1 cellular context compared by ENCODE assay signal in the genomic region with DNA sequence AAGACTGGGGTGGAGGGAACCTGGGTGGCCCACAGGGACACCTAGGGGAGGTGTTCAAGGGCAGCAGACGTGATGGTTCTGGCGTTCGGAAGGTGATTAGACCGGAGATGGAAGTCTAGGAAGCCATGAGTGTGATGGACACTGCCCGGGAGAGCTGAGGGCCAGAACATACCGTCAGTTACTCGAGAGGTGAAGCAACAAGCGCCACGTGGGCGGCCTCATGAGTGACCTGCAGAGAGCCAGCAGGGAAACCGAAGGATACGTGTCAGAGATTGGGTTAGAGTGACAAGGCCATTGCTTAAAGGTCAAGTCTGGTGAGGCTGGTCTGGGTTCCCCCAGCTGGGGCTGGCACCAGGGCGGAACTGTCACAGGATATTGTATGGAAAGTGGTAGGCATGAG.
TF ChIP-seq lines count a peak whose summit lies in the region.

No MANE protein-coding gene starts in this region.

TF ChIP-seq in liver, 16 proteins besides CTCF, POLR2A, EP300 and RAD21 (continued from another document):
- TF ChIP-seq, protein P1, sequence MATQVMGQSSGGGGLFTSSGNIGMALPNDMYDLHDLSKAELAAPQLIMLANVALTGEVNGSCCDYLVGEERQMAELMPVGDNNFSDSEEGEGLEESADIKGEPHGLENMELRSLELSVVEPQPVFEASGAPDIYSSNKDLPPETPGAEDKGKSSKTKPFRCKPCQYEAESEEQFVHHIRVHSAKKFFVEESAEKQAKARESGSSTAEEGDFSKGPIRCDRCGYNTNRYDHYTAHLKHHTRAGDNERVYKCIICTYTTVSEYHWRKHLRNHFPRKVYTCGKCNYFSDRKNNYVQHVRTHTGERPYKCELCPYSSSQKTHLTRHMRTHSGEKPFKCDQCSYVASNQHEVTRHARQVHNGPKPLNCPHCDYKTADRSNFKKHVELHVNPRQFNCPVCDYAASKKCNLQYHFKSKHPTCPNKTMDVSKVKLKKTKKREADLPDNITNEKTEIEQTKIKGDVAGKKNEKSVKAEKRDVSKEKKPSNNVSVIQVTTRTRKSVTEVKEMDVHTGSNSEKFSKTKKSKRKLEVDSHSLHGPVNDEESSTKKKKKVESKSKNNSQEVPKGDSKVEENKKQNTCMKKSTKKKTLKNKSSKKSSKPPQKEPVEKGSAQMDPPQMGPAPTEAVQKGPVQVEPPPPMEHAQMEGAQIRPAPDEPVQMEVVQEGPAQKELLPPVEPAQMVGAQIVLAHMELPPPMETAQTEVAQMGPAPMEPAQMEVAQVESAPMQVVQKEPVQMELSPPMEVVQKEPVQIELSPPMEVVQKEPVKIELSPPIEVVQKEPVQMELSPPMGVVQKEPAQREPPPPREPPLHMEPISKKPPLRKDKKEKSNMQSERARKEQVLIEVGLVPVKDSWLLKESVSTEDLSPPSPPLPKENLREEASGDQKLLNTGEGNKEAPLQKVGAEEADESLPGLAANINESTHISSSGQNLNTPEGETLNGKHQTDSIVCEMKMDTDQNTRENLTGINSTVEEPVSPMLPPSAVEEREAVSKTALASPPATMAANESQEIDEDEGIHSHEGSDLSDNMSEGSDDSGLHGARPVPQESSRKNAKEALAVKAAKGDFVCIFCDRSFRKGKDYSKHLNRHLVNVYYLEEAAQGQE (IDR thresholded peaks at IDR 0.05), result peak; percentile 68
- TF ChIP-seq EGR1 (IDR thresholded peaks at IDR 0.05; ENCODE audit: low read depth in 2 of 2) (peak in 1 of 2 donors; percentile 88), FOXA2 (IDR thresholded peaks at IDR 0.05) (no peak), GABPA (IDR thresholded peaks at IDR 0.05 in 1 of 2, conservative IDR thresholded peaks at IDR 0.05 in 1 of 2) (no peak), FOXA1 (IDR thresholded peaks at IDR 0.05) (no peak), ZBTB33 (IDR thresholded peaks at IDR 0.05) (peak; percentile 68), HNF4A (conservative IDR thresholded peaks at IDR 0.05) (peak; percentile 84 to 89)
